ENCODE assay signal across 8 cellular contexts in genomic region chr16:648786-649589, GRCh38. TPM values are rescaled to one million over a fixed set of nuclear protein-coding genes. Genes with fewer than 3 reads are reported as not detected.
DNase-seq lines count a peak whose midpoint lies in the region; ATAC-seq and TF ChIP-seq lines count a peak whose summit lies in the region.

WDR90 (plus strand) TSS chr16:649365; CDS start chr16:649417, 52 bp downstream.

- no peaks in the 10 kb centered on the region for H3K36me3 Mint-ChIP-seq in T-helper 1 cell treated with Interleukin-12 subunit alpha and Interleukin-12 subunit beta and Interleukin-4 antibody, amounts not matched to agents 30 μg/mL and 1 μg/mL, for 36 hours (ENCODE audit: low read depth)

- peak; percentile 79 for ATAC-seq in HG02885 (IDR thresholded peaks at IDR 0.05; ENCODE audit: poor library complexity, unreplicated experiment)
- ATAC-seq in left cardiac atrium = peak; percentile 93 to 94
- ATAC-seq in upper lobe of left lung (ENCODE audit: low FRiP score in 2 of 2) = peak; percentile 84 to 96

- peak within 1 kb of the TSS; percentile 82 to 95 (median 86) for H3K27ac ChIP-seq in upper lobe of left lung

- H3K4me1 ChIP-seq in upper lobe of left lung = peaks cover 26 to 71% (median 41%) of the 10 kb centered on the region in 4 donors

- no peaks in the 10 kb centered on the region for H3K9me3 Mint-ChIP-seq in T-helper 1 cell treated with Interleukin-12 subunit alpha and Interleukin-12 subunit beta and Interleukin-4 antibody, amounts not matched to agents 30 μg/mL and 1 μg/mL, for 36 hours

- peak; percentile 63 for TF ChIP-seq POLR2A in GM15510 (IDR thresholded peaks at IDR 0.05; ENCODE audit: borderline replicate concordance, extremely low read depth, insufficient read length)
- TF ChIP-seq POLR2A in upper lobe of left lung (IDR thresholded peaks at IDR 0.05) = peak in 2 of 4 donors; percentile 73 to 77

- peaks cover 10% of the 10 kb centered on the region for H3K4me1 Mint-ChIP-seq in T-helper 1 cell treated with Interleukin-12 subunit alpha and Interleukin-12 subunit beta and Interleukin-4 antibody, amounts not matched to agents 30 μg/mL and 1 μg/mL, for 36 hours (ENCODE audit: low read depth)

- no peak for TF ChIP-seq EP300 in upper lobe of left lung (IDR thresholded peaks at IDR 0.05)

- H3K9me3 ChIP-seq in upper lobe of left lung = no peaks in the 10 kb centered on the region

- WGBS in upper lobe of left lung, 2 donors = 0% methylated on average over 25 of the region's 90 CpGs; no CpG with 5 or more reads in 1 of the 2 donors

- H3K27me3 ChIP-seq in upper lobe of left lung = no peaks in the 10 kb centered on the region

- H3K27ac Mint-ChIP-seq in T-helper 1 cell treated with Interleukin-12 subunit alpha and Interleukin-12 subunit beta and Interleukin-4 antibody, amounts not matched to agents 30 μg/mL and 1 μg/mL, for 36 hours = peak within 1 kb of the TSS; percentile 49

- intact Hi-C loops in left cardiac atrium (cut with DNase I) = no loop called here
- intact Hi-C loops in posterior vena cava (cut with DNase I) = loop anchor here (5.0 kb wide), 2 partner anchors 62 to 262 kb away; no protein-coding TSS in a partner anchor

- peak within 1 kb of the TSS; percentile 77 for H3K4me3 Mint-ChIP-seq in T-helper 1 cell treated with Interleukin-12 subunit alpha and Interleukin-12 subunit beta and Interleukin-4 antibody, amounts not matched to agents 30 μg/mL and 1 μg/mL, for 36 hours

- peak in 3 of 6 experiments; percentile 8 to 35 (median 12) for TF ChIP-seq CTCF in upper lobe of left lung (IDR thresholded peaks at IDR 0.05)

- H3K36me3 ChIP-seq in upper lobe of left lung = peaks cover 0 to 9% (median 3%) of the 10 kb centered on the region in 4 donors

- peak; percentile 68 for DNase-seq in NCI-H1694 (lab: John Stamatoyannopoulos, UW)
- DNase-seq in amniotic epithelial cell (ENCODE audit: low read depth) = peak; percentile 86
- peak; percentile 97 for DNase-seq in left cardiac atrium
- DNase-seq in posterior vena cava (ENCODE audit: low spot score) = peak; percentile 98
- peak; percentile 95 to 99 for DNase-seq in upper lobe of left lung

- peak within 1 kb of the TSS; percentile 38 to 98 (median 86) for H3K4me3 ChIP-seq in upper lobe of left lung

- no peaks in the 10 kb centered on the region for H3K27me3 Mint-ChIP-seq in T-helper 1 cell treated with Interleukin-12 subunit alpha and Interleukin-12 subunit beta and Interleukin-4 antibody, amounts not matched to agents 30 μg/mL and 1 μg/mL, for 36 hours (ENCODE audit: low read depth)

RNA-seq across cellular contexts. Expression of gene WDR90, which starts in this region (rescaled TPM):
- 10 to 100 TPM in 1 of 2 donors, 1 to 10 TPM in 1; 9.6 to 15.5 TPM for total RNA-seq in left cardiac atrium
- 10 to 100 TPM; 13.4 to 14.9 TPM for total RNA-seq in posterior vena cava
- total RNA-seq in upper lobe of left lung = 100 to 1,000 TPM in 1 of 6 donors, 10 to 100 TPM in 5; 18.8 to 174 (median 34.1) TPM

Comparison
In these comparisons a context has a peak if more than half of its experiments do, and no peak if none do; other contexts are left out.
1. Peak in every context shown above with its lines: DNase-seq, ATAC-seq, H3K4me3 ChIP-seq and H3K27ac ChIP-seq.
2. intact Hi-C loops: an anchor here in posterior vena cava (5.0 kb wide); none called in left cardiac atrium.